In genomic region chr15:68201153-68201878, GRCh38 we compare ENCODE assay signal across 15 cellular contexts. TPM values are rescaled to one million over a fixed set of nuclear protein-coding genes. Genes with fewer than 3 reads are reported as not detected.
DNase-seq lines count a peak whose midpoint lies in the region; ATAC-seq and TF ChIP-seq lines count a peak whose summit lies in the region.
"Had no signal": no experiment of that assay in that cellular context is flagged by ENCODE, and none has a peak within 500 bp of the region (broad histone marks: within the 10 kb centered on the region; RNA-seq: fewer than 3 reads in every experiment).

No MANE protein-coding gene starts in this region.

- H3K36me3 Mint-ChIP-seq in activated naive CD8-positive, alpha-beta T cell treated with anti-CD3 and anti-CD28 coated beads, Interleukin-2, amount 10 ng/mL, durations not matched to agents 7 days and 5 days: peaks cover 8% of the 10 kb centered on the region
- peaks cover under 1% of the 10 kb centered on the region for H3K36me3 Mint-ChIP-seq in activated naive CD8-positive, alpha-beta T cell treated with anti-CD3 and anti-CD28 coated beads for 36 hours
- H3K36me3 Mint-ChIP-seq in WTC11: no peaks in the 10 kb centered on the region; the same call in 1 of the 2 replicates
- H3K36me3 Mint-ChIP-seq: activated naive CD8-positive, alpha-beta T cell had no signal

- H3K27me3 ChIP-seq in esophagus muscularis mucosa (no peaks in the 10 kb centered on the region), testis (no peaks in the 10 kb centered on the region)

- H3K4me1 ChIP-seq in esophagus muscularis mucosa (peaks cover 29 to 96% (median 73%) of the 10 kb centered on the region in 4 donors), testis (peaks cover 43% of the 10 kb centered on the region)

- H3K4me3 ChIP-seq in esophagus muscularis mucosa (no peak overlapping the region), testis (no peak overlapping the region)

- H3K9me3 ChIP-seq in esophagus muscularis mucosa: no peaks in the 10 kb centered on the region
- H3K9me3 ChIP-seq in testis: no peaks in the 10 kb centered on the region

- WGBS in esophagus muscularis mucosa: 89% methylated on average over 3 of the region's 7 CpGs
- WGBS in testis, 2 donors: 77 to 97% methylated on average over 4 to 7 of the region's 7 CpGs

- no peak overlapping the region for H3K4me3 Mint-ChIP-seq in activated naive CD8-positive, alpha-beta T cell treated with anti-CD3 and anti-CD28 coated beads, Interleukin-2, amount 10 ng/mL, durations not matched to agents 7 days and 5 days
- no peak overlapping the region for H3K4me3 Mint-ChIP-seq in activated naive CD8-positive, alpha-beta T cell treated with anti-CD3 and anti-CD28 coated beads for 36 hours
- no peak overlapping the region for H3K4me3 Mint-ChIP-seq in WTC11
- H3K4me3 Mint-ChIP-seq: activated naive CD8-positive, alpha-beta T cell had no signal

- H3K27ac ChIP-seq in esophagus muscularis mucosa (replicated peaks in 1 of 4): peak overlapping the region in 2 of 4 donors; percentile 27 to 48
- H3K27ac ChIP-seq in testis: peak overlapping the region; percentile 57 to 64

- H3K27ac Mint-ChIP-seq in activated naive CD8-positive, alpha-beta T cell treated with anti-CD3 and anti-CD28 coated beads, Interleukin-2, amount 10 ng/mL, durations not matched to agents 7 days and 5 days: peak overlapping the region; percentile 21
- H3K27ac Mint-ChIP-seq in activated naive CD8-positive, alpha-beta T cell treated with anti-CD3 and anti-CD28 coated beads for 36 hours: no peak overlapping the region
- H3K27ac Mint-ChIP-seq in WTC11: peak overlapping the region; percentile 4; the same call in 1 of the 2 replicates
- H3K27ac Mint-ChIP-seq: activated naive CD8-positive, alpha-beta T cell had no signal

- H3K4me1 Mint-ChIP-seq in activated naive CD8-positive, alpha-beta T cell treated with anti-CD3 and anti-CD28 coated beads, Interleukin-2, amount 10 ng/mL, durations not matched to agents 7 days and 5 days: peaks cover 5% of the 10 kb centered on the region
- no peaks in the 10 kb centered on the region for H3K4me1 Mint-ChIP-seq in activated naive CD8-positive, alpha-beta T cell treated with anti-CD3 and anti-CD28 coated beads for 36 hours
- peaks cover 40% of the 10 kb centered on the region for H3K4me1 Mint-ChIP-seq in WTC11

- H3K9me3 Mint-ChIP-seq in activated naive CD8-positive, alpha-beta T cell treated with anti-CD3 and anti-CD28 coated beads, Interleukin-2, amount 10 ng/mL, durations not matched to agents 7 days and 5 days: no peaks in the 10 kb centered on the region
- no peaks in the 10 kb centered on the region for H3K9me3 Mint-ChIP-seq in activated naive CD8-positive, alpha-beta T cell treated with anti-CD3 and anti-CD28 coated beads for 36 hours
- no peaks in the 10 kb centered on the region for H3K9me3 Mint-ChIP-seq in WTC11

- no peak for TF ChIP-seq EP300 in esophagus muscularis mucosa (IDR thresholded peaks at IDR 0.05)

- TF ChIP-seq CTCF in WTC11 (IDR thresholded peaks at IDR 0.05) (no peak), esophagus muscularis mucosa (IDR thresholded peaks at IDR 0.05) (no peak), testis (IDR thresholded peaks at IDR 0.05) (no peak)

- H3K36me3 ChIP-seq in esophagus muscularis mucosa (peaks cover 0 to 12% (median 3%) of the 10 kb centered on the region in 4 donors), testis (ENCODE audit: low read depth, missing control alignments) (no peaks in the 10 kb centered on the region)

- no peak for TF ChIP-seq POLR2A in esophagus muscularis mucosa (IDR thresholded peaks at IDR 0.05; ENCODE audit: low read depth)
- no peak for TF ChIP-seq POLR2A in testis (IDR thresholded peaks at IDR 0.05)

- CTCF ChIA-PET in WTC11 (lab: Charles Lee): interaction anchor here (1.0 to 1.9 kb wide), 2 partner anchors 9 to 115 kb away, joined by 3 to 11 read pairs; no protein-coding TSS in a partner anchor

- no peak for ATAC-seq in activated naive CD8-positive, alpha-beta T cell treated with anti-CD3 and anti-CD28 coated beads, Interleukin-2, amount 10 ng/mL, durations not matched to agents 7 days and 5 days (ENCODE audit: low read depth)
- no peak for ATAC-seq in WTC11
- ATAC-seq: PC-3 had no signal

- no peak for DNase-seq in activated naive CD8-positive, alpha-beta T cell treated with anti-CD3 and anti-CD28 coated beads, Interleukin-2, amount 10 ng/mL, durations not matched to agents 7 days and 5 days
- DNase-seq in activated naive CD8-positive, alpha-beta T cell treated with anti-CD3 and anti-CD28 coated beads for 36 hours: no peak
- DNase-seq in WTC11 (ENCODE audit: low spot score) (no peak), esophagus muscularis mucosa (ENCODE audit: extremely low spot score) (peak; percentile 70), testis (no peak), amygdala (lab: John Stamatoyannopoulos, UW) (no peak), iPS-NIHi7 (ENCODE audit: extremely low spot score) (no peak), T1000 (lab: John Stamatoyannopoulos, UW) (no peak)
- DNase-seq: activated T-cell treated with anti-CD3 and anti-CD28 coated beads for 4 hours, EL, hypothalamus, NCI-H2029 treated with DMSO at 0.1 percent for 48 hours, PC-3, T-helper 9 cell had no signal

- H3K27me3 Mint-ChIP-seq in activated naive CD8-positive, alpha-beta T cell treated with anti-CD3 and anti-CD28 coated beads, Interleukin-2, amount 10 ng/mL, durations not matched to agents 7 days and 5 days: no peaks in the 10 kb centered on the region
- H3K27me3 Mint-ChIP-seq in activated naive CD8-positive, alpha-beta T cell treated with anti-CD3 and anti-CD28 coated beads for 36 hours: no peaks in the 10 kb centered on the region
- no peaks in the 10 kb centered on the region for H3K27me3 Mint-ChIP-seq in WTC11 (ENCODE audit: low read depth)
- H3K27me3 Mint-ChIP-seq: activated naive CD8-positive, alpha-beta T cell had no signal

- intact Hi-C loops in esophagus muscularis mucosa (cut with DNase I) (no loop called here), testis (cut with DNase I; ENCODE audit: low total_unique reads) (no loop called here)

- POLR2A ChIA-PET in activated naive CD8-positive, alpha-beta T cell treated with anti-CD3 and anti-CD28 coated beads, Interleukin-2, amount 10 ng/mL, durations not matched to agents 7 days and 5 days (lab: Charles Lee): no interaction called here
- POLR2A ChIA-PET in WTC11 (lab: Charles Lee): interaction anchor here (1.0 kb wide), 1 partner anchor 10 kb away, joined by 3 read pairs; no protein-coding TSS in a partner anchor

TF ChIP-seq in WTC11, 78 proteins besides CTCF, POLR2A, EP300 and RAD21:
- TF ChIP-seq ZNF423 (CRISPR knock-in tag; IDR thresholded peaks at IDR 0.05) (peak; percentile 85), ZBTB43 (CRISPR knock-in tag; IDR thresholded peaks at IDR 0.05) (no peak)

RNA-seq across cellular contexts. Expression of gene CALML4, which starts 3.8 kb away (rescaled TPM):
- total RNA-seq in activated naive CD8-positive, alpha-beta T cell treated with anti-CD3 and anti-CD28 coated beads, Interleukin-2, amount 10 ng/mL, durations not matched to agents 7 days and 5 days: 10 to 100 TPM; 10.3 to 12.2 TPM
- 1 to 10 TPM; 5.4 to 7.4 TPM for total RNA-seq in activated naive CD8-positive, alpha-beta T cell treated with anti-CD3 and anti-CD28 coated beads for 36 hours
- total RNA-seq in WTC11 (2021) (8.9 to 10.1 TPM (median 9.8 TPM) in 3 replicates), esophagus muscularis mucosa (10 to 100 TPM; 14.2 to 45.8 (median 32.1) TPM), testis (10 to 100 TPM in 1 of 2 donors, 1 to 10 TPM in 1; 6.8 to 10.4 TPM)
- polyA plus RNA-seq in testis (ENCODE audit: insufficient read depth, low read depth, low replicate concordance): 10.5 TPM

RNA-seq across cellular contexts. Expression of gene CLN6, which starts 28.2 kb away (rescaled TPM):
- 10 to 100 TPM; 38.4 to 42.1 TPM for total RNA-seq in activated naive CD8-positive, alpha-beta T cell treated with anti-CD3 and anti-CD28 coated beads, Interleukin-2, amount 10 ng/mL, durations not matched to agents 7 days and 5 days
- total RNA-seq in activated naive CD8-positive, alpha-beta T cell treated with anti-CD3 and anti-CD28 coated beads for 36 hours: 10 to 100 TPM; 67.7 to 72.0 TPM
- total RNA-seq in WTC11 (2021): 50.2 to 52.2 TPM (median 50.8 TPM) in 3 replicates
- total RNA-seq in esophagus muscularis mucosa: 10 to 100 TPM; 13.4 to 18.2 (median 16.1) TPM
- 10 to 100 TPM; 39.7 to 58.8 TPM for total RNA-seq in testis
- polyA plus RNA-seq in testis (ENCODE audit: insufficient read depth, low read depth, low replicate concordance): 23.3 TPM
